Comparison of ENCODE assay signal across 8 cellular contexts in the genomic region with DNA sequence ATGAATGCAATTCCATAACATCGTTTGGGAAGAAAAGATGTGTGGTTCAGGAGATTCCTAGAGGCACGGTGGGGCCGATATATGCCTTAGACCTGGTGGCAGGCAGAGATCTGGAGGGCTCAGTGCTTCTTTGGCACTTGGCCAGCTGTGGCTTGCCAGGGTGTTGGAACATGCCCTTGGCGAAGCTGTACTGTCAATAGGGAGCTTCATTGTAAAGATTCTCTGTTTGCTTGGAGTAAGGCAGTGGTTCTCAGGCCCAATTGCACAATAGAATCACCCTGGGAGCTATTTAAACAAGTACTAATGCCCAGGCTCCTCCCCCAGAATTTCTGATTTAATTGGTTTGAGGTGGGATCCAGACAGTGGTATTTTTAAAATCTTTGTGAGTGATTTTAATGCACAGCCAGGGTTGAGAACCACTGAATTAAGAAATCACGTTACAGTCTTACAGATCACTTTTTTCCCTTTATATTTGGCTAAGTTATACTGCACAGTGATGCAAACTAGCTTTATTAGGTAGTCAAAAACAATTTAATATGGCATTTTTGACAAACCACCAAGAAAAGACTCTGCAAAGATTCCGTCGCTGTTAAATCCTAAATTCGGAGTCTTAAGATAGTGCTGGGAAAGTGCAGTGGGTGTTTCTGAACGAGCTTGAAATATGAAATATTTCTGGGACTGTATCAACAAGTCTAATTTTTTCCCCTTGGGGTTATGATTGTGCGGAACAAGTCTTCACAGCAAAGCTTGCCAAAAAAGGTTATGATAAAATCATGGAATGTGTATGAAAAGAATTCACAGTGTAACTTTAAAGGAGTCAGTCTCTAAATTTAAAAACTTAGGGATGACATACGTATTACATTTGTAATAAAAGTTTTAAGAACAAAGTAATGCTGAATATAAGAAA.
DNase-seq lines count a peak whose midpoint lies in the region; ATAC-seq, FAIRE-seq and TF ChIP-seq lines count a peak whose summit lies in the region.

No MANE protein-coding gene starts in this region.

- H3K9me3 ChIP-seq in RWPE2 (ENCODE audit: severe bottlenecking) (no peaks in the 10 kb centered on the region), sigmoid colon (no peaks in the 10 kb centered on the region)

- H3K9me3 Mint-ChIP-seq in GM23338, result no peaks in the 10 kb centered on the region

- peaks cover 91% of the 10 kb centered on the region for H3K79me2 ChIP-seq in GM23338 (replicated peaks; ENCODE audit: insufficient read depth)

- no peak for TF ChIP-seq POLR2A in sigmoid colon (IDR thresholded peaks at IDR 0.05)

- no peak overlapping the region; the same call in 1 of the 2 replicates for H3K4me2 ChIP-seq in GM23338

- H3K27ac Mint-ChIP-seq in GM23338, result no peak overlapping the region

- intact Hi-C loops in sigmoid colon (cut with DNase I), result loop anchor here (5.0 kb wide), 1 partner anchor 56 kb away; no protein-coding TSS in a partner anchor

- H3K27ac ChIP-seq in GM23338 (ENCODE audit: low read depth), result no peak overlapping the region; the same call in 1 of the 2 replicates
- H3K27ac ChIP-seq in RWPE2 (ENCODE audit: poor library complexity, severe bottlenecking), result peak overlapping the region; percentile 52
- peak overlapping the region; percentile 48 to 86 (median 80) for H3K27ac ChIP-seq in sigmoid colon

- no peak for DNase-seq in GM23338 (ENCODE audit: low spot score)
- DNase-seq in RWPE2 (ENCODE audit: low spot score), result peak; percentile 81
- DNase-seq in foreskin melanocyte, result peak; percentile 71
- peak; percentile 75 for DNase-seq in sigmoid colon
- DNase-seq in frontal cortex (ENCODE audit: low spot score in 2 of 2), result no peak
- no peak for DNase-seq in inferior parietal cortex (ENCODE audit: extremely low spot score)
- DNase-seq in central memory CD4-positive, alpha-beta T cell, result no peak
- no peak for DNase-seq in stimulated activated naive CD4-positive, alpha-beta T cell treated with Interleukin-2 at 50 U/mL for 16 hours (lab: John Stamatoyannopoulos, UW)

- H3K27me3 ChIP-seq in GM23338 (ENCODE audit: insufficient read depth) (no peaks in the 10 kb centered on the region), RWPE2 (ENCODE audit: insufficient read depth, poor library complexity, severe bottlenecking) (no peaks in the 10 kb centered on the region), sigmoid colon (no peaks in the 10 kb centered on the region)

- no peak overlapping the region for H3K4me3 Mint-ChIP-seq in GM23338

- no peak for FAIRE-seq in frontal cortex (lab: Jason Lieb, UNC)

- H3F3A ChIP-seq in GM23338 (replicated peaks; ENCODE audit: low read depth), result no peaks in the 10 kb centered on the region

- H3K36me3 ChIP-seq in GM23338 (ENCODE audit: insufficient read depth) (no peaks in the 10 kb centered on the region), RWPE2 (ENCODE audit: low read depth) (peaks cover 8% of the 10 kb centered on the region), sigmoid colon (no peaks in the 10 kb centered on the region)

- 72 to 76% methylated on average over 11 of the region's 11 CpGs for WGBS in sigmoid colon, 2 donors

- TF ChIP-seq CTCF in GM23338 (conservative IDR thresholded peaks at IDR 0.05; ENCODE audit: low read depth in 2 of 2), result no peak
- no peak for TF ChIP-seq CTCF in RWPE2 (IDR thresholded peaks at IDR 0.05; ENCODE audit: poor library complexity, severe bottlenecking)
- TF ChIP-seq CTCF in sigmoid colon (IDR thresholded peaks at IDR 0.05), result no peak

- H2AFZ ChIP-seq in GM23338, result no peak overlapping the region

- no peaks in the 10 kb centered on the region; the same call in 2 of the 3 replicates for H3K36me3 Mint-ChIP-seq in GM23338 (ENCODE audit: low read depth)

- H3K27me3 Mint-ChIP-seq in GM23338 (ENCODE audit: insufficient read depth, low read depth, poor library complexity), result no peaks in the 10 kb centered on the region

- no peaks in the 10 kb centered on the region for H3K9me2 ChIP-seq in GM23338 (ENCODE audit: insufficient read depth)

- H3K4me3 ChIP-seq in GM23338, result no peak overlapping the region
- H3K4me3 ChIP-seq in RWPE2 (ENCODE audit: severe bottlenecking), result no peak overlapping the region
- H3K4me3 ChIP-seq in sigmoid colon, result peak overlapping the region in 1 of 4 donors; percentile 20

- no peaks in the 10 kb centered on the region; the same call in none of the 2 replicates for H4K20me1 ChIP-seq in GM23338 (replicated peaks; ENCODE audit: insufficient read depth)

- H3K4me1 Mint-ChIP-seq in GM23338, result peaks cover 37% of the 10 kb centered on the region

- H3K4me1 ChIP-seq in GM23338 (ENCODE audit: insufficient read depth) (peaks cover 29% of the 10 kb centered on the region), RWPE2 (ENCODE audit: insufficient read depth, poor library complexity, severe bottlenecking) (peaks cover 42% of the 10 kb centered on the region), sigmoid colon (peaks cover 0 to 71% (median 57%) of the 10 kb centered on the region in 4 donors)

- no peak for TF ChIP-seq EP300 in sigmoid colon (IDR thresholded peaks at IDR 0.05)

- ATAC-seq in GM23338 (peak; percentile 76), RWPE2 (ENCODE audit: low read depth) (peak; percentile 84)

TF ChIP-seq in GM23338, 12 proteins besides CTCF, POLR2A, EP300 and RAD21 (continues in another document):
- no peak for TF ChIP-seq POLR2AphosphoS5 (IDR thresholded peaks at IDR 0.05; ENCODE audit: low read depth)
- TF ChIP-seq, protein P1, sequence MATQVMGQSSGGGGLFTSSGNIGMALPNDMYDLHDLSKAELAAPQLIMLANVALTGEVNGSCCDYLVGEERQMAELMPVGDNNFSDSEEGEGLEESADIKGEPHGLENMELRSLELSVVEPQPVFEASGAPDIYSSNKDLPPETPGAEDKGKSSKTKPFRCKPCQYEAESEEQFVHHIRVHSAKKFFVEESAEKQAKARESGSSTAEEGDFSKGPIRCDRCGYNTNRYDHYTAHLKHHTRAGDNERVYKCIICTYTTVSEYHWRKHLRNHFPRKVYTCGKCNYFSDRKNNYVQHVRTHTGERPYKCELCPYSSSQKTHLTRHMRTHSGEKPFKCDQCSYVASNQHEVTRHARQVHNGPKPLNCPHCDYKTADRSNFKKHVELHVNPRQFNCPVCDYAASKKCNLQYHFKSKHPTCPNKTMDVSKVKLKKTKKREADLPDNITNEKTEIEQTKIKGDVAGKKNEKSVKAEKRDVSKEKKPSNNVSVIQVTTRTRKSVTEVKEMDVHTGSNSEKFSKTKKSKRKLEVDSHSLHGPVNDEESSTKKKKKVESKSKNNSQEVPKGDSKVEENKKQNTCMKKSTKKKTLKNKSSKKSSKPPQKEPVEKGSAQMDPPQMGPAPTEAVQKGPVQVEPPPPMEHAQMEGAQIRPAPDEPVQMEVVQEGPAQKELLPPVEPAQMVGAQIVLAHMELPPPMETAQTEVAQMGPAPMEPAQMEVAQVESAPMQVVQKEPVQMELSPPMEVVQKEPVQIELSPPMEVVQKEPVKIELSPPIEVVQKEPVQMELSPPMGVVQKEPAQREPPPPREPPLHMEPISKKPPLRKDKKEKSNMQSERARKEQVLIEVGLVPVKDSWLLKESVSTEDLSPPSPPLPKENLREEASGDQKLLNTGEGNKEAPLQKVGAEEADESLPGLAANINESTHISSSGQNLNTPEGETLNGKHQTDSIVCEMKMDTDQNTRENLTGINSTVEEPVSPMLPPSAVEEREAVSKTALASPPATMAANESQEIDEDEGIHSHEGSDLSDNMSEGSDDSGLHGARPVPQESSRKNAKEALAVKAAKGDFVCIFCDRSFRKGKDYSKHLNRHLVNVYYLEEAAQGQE (IDR thresholded peaks at IDR 0.05; ENCODE audit: unreplicated experiment), result no peak
- TF ChIP-seq EZH2 (IDR thresholded peaks at IDR 0.05; ENCODE audit: low read depth, unreplicated experiment), result no peak
- TF ChIP-seq, protein P2, sequence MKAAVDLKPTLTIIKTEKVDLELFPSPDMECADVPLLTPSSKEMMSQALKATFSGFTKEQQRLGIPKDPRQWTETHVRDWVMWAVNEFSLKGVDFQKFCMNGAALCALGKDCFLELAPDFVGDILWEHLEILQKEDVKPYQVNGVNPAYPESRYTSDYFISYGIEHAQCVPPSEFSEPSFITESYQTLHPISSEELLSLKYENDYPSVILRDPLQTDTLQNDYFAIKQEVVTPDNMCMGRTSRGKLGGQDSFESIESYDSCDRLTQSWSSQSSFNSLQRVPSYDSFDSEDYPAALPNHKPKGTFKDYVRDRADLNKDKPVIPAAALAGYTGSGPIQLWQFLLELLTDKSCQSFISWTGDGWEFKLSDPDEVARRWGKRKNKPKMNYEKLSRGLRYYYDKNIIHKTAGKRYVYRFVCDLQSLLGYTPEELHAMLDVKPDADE (IDR thresholded peaks at IDR 0.05), result no peak
- no peak for TF ChIP-seq JUNB (IDR thresholded peaks at IDR 0.05; ENCODE audit: unreplicated experiment)

Comparison
In these comparisons a context has a peak if more than half of its experiments do, and no peak if none do; other contexts are left out.
1. DNase-seq: peak in RWPE2 (single experiment), foreskin melanocyte (single experiment) and sigmoid colon (single experiment); none in GM23338 (single experiment), frontal cortex (0 of 2), inferior parietal cortex (single experiment), central memory CD4-positive, alpha-beta T cell (single experiment) and stimulated activated naive CD4-positive, alpha-beta T cell treated with Interleukin-2 at 50 U/mL for 16 hours (single experiment).